Comparison of ENCODE assay signal across 32 cellular contexts in the genomic region with DNA sequence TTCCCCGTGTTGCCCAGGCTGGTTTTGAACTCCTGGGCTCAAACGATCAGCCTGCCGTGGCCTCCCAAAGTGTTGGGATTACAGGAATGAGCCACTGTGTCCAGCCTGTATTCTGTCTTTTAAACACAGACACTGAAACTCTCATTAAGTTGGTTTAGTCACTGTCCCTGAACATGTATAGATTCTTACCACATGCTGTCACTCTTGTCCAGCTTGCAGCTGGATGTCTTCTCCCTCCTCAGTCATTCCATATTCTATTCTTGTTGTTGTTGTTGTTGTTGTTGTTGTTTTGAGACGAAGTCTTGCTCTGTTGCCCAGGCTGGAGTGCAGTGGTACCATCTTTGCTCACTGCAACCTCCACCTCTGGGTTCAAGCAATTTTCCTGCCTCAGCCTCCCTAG.
"Had no signal": no experiment of that assay in that cellular context is flagged by ENCODE, and none has a peak within 500 bp of the region (broad histone marks: within the 10 kb centered on the region; RNA-seq: fewer than 3 reads in every experiment).

No MANE protein-coding gene starts in this region.

- ATAC-seq: activated CD4-positive, alpha-beta T cell treated with anti-CD3 and anti-CD28 coated beads for 36 hours; activated CD4-positive, CD25-positive, alpha-beta regulatory T cell treated with anti-CD3 and anti-CD28 coated beads, Interleukin-2, amount 50 U/mL, for 24 hours; activated CD8-positive, alpha-beta memory T cell treated with anti-CD3 and anti-CD28 coated beads, Interleukin-2, amount 10 ng/mL, durations not matched to agents 7 days and 5 days; activated CD8-positive, alpha-beta T cell treated with anti-CD3 and anti-CD28 coated beads, Interleukin-2, amount 10 ng/mL, durations not matched to agents 7 days and 5 days; activated naive CD8-positive, alpha-beta T cell treated with anti-CD3 and anti-CD28 coated beads, Interleukin-2, amount 50 U/mL, for 24 hours; WTC11 had no signal

- DNase-seq: activated CD4-positive, alpha-beta memory T cell treated with anti-CD3 and anti-CD28 coated beads, Interleukin-2, amount 10 ng/mL, durations not matched to agents 7 days and 5 days; activated CD4-positive, alpha-beta T cell treated with anti-CD3 and anti-CD28 coated beads for 1 hour; activated CD4-positive, alpha-beta T cell treated with anti-CD3 and anti-CD28 coated beads for 36 hours; activated CD4-positive, alpha-beta T cell treated with anti-CD3 and anti-CD28 coated beads for 48 hours; activated CD4-positive, alpha-beta T cell treated with anti-CD3 and anti-CD28 coated beads, Interleukin-2, amount 10 ng/mL, durations not matched to agents 7 days and 5 days; activated CD4-positive, alpha-beta T cell treated with anti-CD3 and anti-CD28 coated beads, Interleukin-2, amount 50 U/mL, for 48 hours; activated CD4-positive, CD25-positive, alpha-beta regulatory T cell; activated CD8-positive, alpha-beta memory T cell treated with anti-CD3 and anti-CD28 coated beads for 24 hours; activated CD8-positive, alpha-beta memory T cell treated with anti-CD3 and anti-CD28 coated beads, Interleukin-2, amount 10 ng/mL, durations not matched to agents 7 days and 5 days; activated CD8-positive, alpha-beta memory T cell treated with anti-CD3 and anti-CD28 coated beads, Interleukin-2, amount 50 U/mL, for 48 hours; activated CD8-positive, alpha-beta T cell treated with anti-CD3 and anti-CD28 coated beads, Interleukin-2, amount 10 ng/mL, durations not matched to agents 7 days and 5 days; activated effector memory CD4-positive, alpha-beta T cell treated with Interleukin-2 at 50 U/mL for 16 hours; activated gamma-delta T cell; activated naive CD4-positive, alpha-beta T cell treated with anti-CD3 and anti-CD28 coated beads, Interleukin-2, amount 10 ng/mL, durations not matched to agents 7 days and 5 days; activated naive CD4-positive, alpha-beta T cell treated with Interleukin-2 at 50 U/mL for 16 hours; activated naive CD8-positive, alpha-beta T cell treated with anti-CD3 and anti-CD28 coated beads, Interleukin-2, amount 10 ng/mL, durations not matched to agents 7 days and 5 days; activated naive CD8-positive, alpha-beta T cell treated with anti-CD3 and anti-CD28 coated beads, Interleukin-2, amount 50 U/mL, for 24 hours; activated T-cell treated with anti-CD3 and anti-CD28 coated beads, Interleukin-2, amount 50 U/mL, for 24 hours; activated T-cell treated with anti-CD3 and anti-CD28 coated beads, Interleukin-2, amount 50 U/mL, for 48 hours; amygdala; anterior cingulate cortex; caudate nucleus; cerebellar nuclear complex; T-helper 2 cell; T-helper 9 cell; WERI-Rb-1 had no signal

- H3K4me3 ChIP-seq: ascending aorta, cardiac muscle cell had no signal

- H3K36me3 ChIP-seq: ascending aorta, cardiac muscle cell, WERI-Rb-1 had no signal

- H3K27me3 ChIP-seq: ascending aorta had no signal

- H3K27ac ChIP-seq: ascending aorta, cardiac muscle cell, WERI-Rb-1 had no signal

- H3K9me3 ChIP-seq: ascending aorta had no signal

- FAIRE-seq: bronchial epithelial cell, TTC549 had no signal
